In genomic region chr7:100874577-100875355, GRCh38 we compare ENCODE assay signal across 8 cellular contexts. TPM values are rescaled to one million over a fixed set of nuclear protein-coding genes. Genes with fewer than 3 reads are reported as not detected.
A peak's percentile ranks its signal among the peaks of the same experiment; 100 is the strongest.
DNase-seq lines count a peak whose midpoint lies in the region; ATAC-seq, FAIRE-seq and TF ChIP-seq lines count a peak whose summit lies in the region.

Gene SRRT (plus strand): TSS chr7:100875103. CDS start chr7:100875591, 488 bp downstream.

- intact Hi-C loops in OCI-LY7 (cut with micrococcal nuclease; ENCODE audit: unreplicated experiment): no loop called here
- intact Hi-C loops in endothelial cell of umbilical vein (cut with micrococcal nuclease): loop anchor here (1.0 to 2.0 kb wide), 3 partner anchors 7 to 22 kb away; partner anchors contain the start of genes SLC12A9 and TRIP6

- H3K9me3 ChIP-seq in OCI-LY7 (ENCODE audit: low read length): no peaks in the 10 kb centered on the region
- H3K9me3 ChIP-seq in endothelial cell of umbilical vein (replicated peaks; ENCODE audit: control insufficient read depth, insufficient read depth, low read length): no peaks in the 10 kb centered on the region

- peak within 1 kb of the TSS; percentile 93 for H3K9ac ChIP-seq in endothelial cell of umbilical vein (replicated peaks; ENCODE audit: extremely low read depth, insufficient read depth, low read length)

- ATAC-seq in GM21515 (IDR thresholded peaks at IDR 0.05; ENCODE audit: unreplicated experiment): peak; percentile 86

- CTCF ChIA-PET in OCI-LY7 (lab: Charles Lee; ENCODE audit: unreplicated experiment): interaction anchor here (0.6 to 1.1 kb wide), 3 partner anchors 13 to 52 kb away, joined by 3 to 7 read pairs (median 3); partner anchors contain the start of gene UFSP1
- CTCF ChIA-PET in endothelial cell of umbilical vein (lab: Charles Lee): interaction anchor here (0.7 to 2.4 kb wide), 10 partner anchors 9 to 203 kb away, joined by 3 to 14 read pairs (median 4); partner anchors contain the start of genes POP7, SLC12A9 and UFSP1

- peaks cover 37% of the 10 kb centered on the region for H3K36me3 ChIP-seq in OCI-LY7 (ENCODE audit: insufficient read depth, low read length)
- H3K36me3 ChIP-seq in endothelial cell of umbilical vein (ENCODE audit: control insufficient read depth in 2 of 2, extremely low read depth in 1 of 2, insufficient read depth in 2 of 2, low read length in 2 of 2): peaks cover 19 to 20% of the 10 kb centered on the region in 2 experiments

- peak; percentile 91 for TF ChIP-seq POLR2A in endothelial cell of umbilical vein (IDR thresholded peaks at IDR 0.05; ENCODE audit: low read depth, low read length)

- H3K79me2 ChIP-seq in OCI-LY7 (ENCODE audit: insufficient read depth, low read depth, low read length): peaks cover 48% of the 10 kb centered on the region
- peaks cover 51% of the 10 kb centered on the region for H3K79me2 ChIP-seq in endothelial cell of umbilical vein (ENCODE audit: control insufficient read depth, insufficient read depth, low read length)

- POLR2A ChIA-PET in OCI-LY7 (lab: Charles Lee) (interaction anchor here (0.6 to 2.6 kb wide), 9 partner anchors 13 to 983 kb away, joined by 3 to 40 read pairs (median 3); partner anchors contain the start of genes POP7, SLC12A9, TRIM56 and UFSP1), endothelial cell of umbilical vein (lab: Charles Lee) (interaction anchor here (0.6 to 2.5 kb wide), 8 partner anchors 8 to 1530 kb away, joined by 3 to 27 read pairs (median 4); partner anchors contain the start of genes EPHB4, MOSPD3, POP7 and TRIP6)

- no peaks in the 10 kb centered on the region for H3K9me2 ChIP-seq in OCI-LY7 (ENCODE audit: insufficient read depth, low read length)

- H3K4me2 ChIP-seq in OCI-LY7 (ENCODE audit: low read length): peak within 1 kb of the TSS; percentile 91
- peak within 1 kb of the TSS; percentile 97 for H3K4me2 ChIP-seq in endothelial cell of umbilical vein (ENCODE audit: insufficient read depth, low read length)

- peak within 1 kb of the TSS; percentile 67 for H2AFZ ChIP-seq in OCI-LY7 (ENCODE audit: low read length)
- H2AFZ ChIP-seq in endothelial cell of umbilical vein (ENCODE audit: low read depth, low read length): peak within 1 kb of the TSS; percentile 87

- dilution Hi-C loops in endothelial cell of umbilical vein (cut with MboI; ENCODE audit: extremely low pct_ligation_motif_present, low sequenced_read_pairs): no loop called here

- no peaks in the 10 kb centered on the region for H3K27me3 ChIP-seq in endothelial cell of umbilical vein (ENCODE audit: control insufficient read depth in 2 of 2, insufficient read depth in 2 of 2, low read length in 2 of 2)

- H3K9me1 ChIP-seq in endothelial cell of umbilical vein (replicated peaks; ENCODE audit: control insufficient read depth, extremely low read depth, insufficient read depth, low read length): no peaks in the 10 kb centered on the region

- no peak for TF ChIP-seq CTCF in OCI-LY7 (conservative IDR thresholded peaks at IDR 0.05; ENCODE audit: low read length)
- peak in 1 of 2 donors; percentile 31 for TF ChIP-seq CTCF in endothelial cell of umbilical vein (IDR thresholded peaks at IDR 0.05; ENCODE audit: extremely low read depth in 1 of 2, insufficient read depth in 1 of 2, low read depth in 1 of 2, low read length in 2 of 2)

- H3K27ac ChIP-seq in OCI-LY7 (ENCODE audit: low read depth, low read length, poor library complexity, severe bottlenecking) (peak within 1 kb of the TSS; percentile 76), endothelial cell of umbilical vein (ENCODE audit: insufficient read depth, low read depth, low read length) (peak within 1 kb of the TSS; percentile 89)

- H3K4me3 ChIP-seq in OCI-LY7 (ENCODE audit: low read depth, low read length, poor library complexity, severe bottlenecking): peak within 1 kb of the TSS; percentile 78
- H3K4me3 ChIP-seq in endothelial cell of umbilical vein (replicated peaks in 1 of 3; ENCODE audit: insufficient read depth in 1 of 3, low read depth in 1 of 3, low read length in 3 of 3): peak within 1 kb of the TSS; percentile 72 to 84 (median 79)

- TSS peak; percentile 99 for BruUV-seq in OCI-LY7 (replicated peaks; lab: Mats Ljungman, UMichigan)
- BruUV-seq in endothelial cell of umbilical vein (replicated peaks; lab: Mats Ljungman, UMichigan): TSS peak; percentile 97

- DNase-seq in DMS 273 (lab: John Stamatoyannopoulos, UW; ENCODE audit: unreplicated experiment) (peak; percentile 100), HuH-7.5 (ENCODE audit: low spot score) (peak; percentile 97), OCI-LY7 (ENCODE audit: low spot score) (peak; percentile 99), activated T-cell treated with anti-CD3 and anti-CD28 coated beads for 1 hour (ENCODE audit: low read depth) (peak; percentile 98), endothelial cell of umbilical vein (ENCODE audit: low read depth, low spot score) (peak; percentile 97), middle frontal gyrus (ENCODE audit: extremely low spot score, low spot score) (peak; percentile 99)
- peak; percentile 96 to 97 for DNase-seq in stimulated activated CD8-positive, alpha-beta memory T cell treated with anti-CD3 and anti-CD28 coated beads, Interleukin-2, amount 100 ng/mL, for 48 hours (ENCODE audit: low read depth in 2 of 2)

- H4K20me1 ChIP-seq in OCI-LY7 (ENCODE audit: insufficient read depth, low read length): peaks cover 9% of the 10 kb centered on the region
- no peaks in the 10 kb centered on the region for H4K20me1 ChIP-seq in endothelial cell of umbilical vein (replicated peaks; ENCODE audit: control insufficient read depth, extremely low read depth, insufficient read depth, low read length)

- FAIRE-seq in endothelial cell of umbilical vein (lab: Jason Lieb, UNC): peak; percentile 98

- peaks cover 41% of the 10 kb centered on the region for H3K4me1 ChIP-seq in OCI-LY7 (ENCODE audit: insufficient read depth, low read length, poor library complexity, severe bottlenecking)
- peaks cover 19% of the 10 kb centered on the region for H3K4me1 ChIP-seq in endothelial cell of umbilical vein (ENCODE audit: control insufficient read depth, extremely low read depth, insufficient read depth, low read length)

TF ChIP-seq in endothelial cell of umbilical vein, 7 proteins besides CTCF, POLR2A, EP300 and RAD21:
- TF ChIP-seq JUN (IDR thresholded peaks at IDR 0.05; ENCODE audit: borderline replicate concordance, insufficient read depth, insufficient read length, low read depth): no peak
- TF ChIP-seq POLR2AphosphoS5 (IDR thresholded peaks at IDR 0.05; ENCODE audit: insufficient read depth, low read depth, low read length): peak; percentile 96
- no peak for TF ChIP-seq EZH2 (IDR thresholded peaks at IDR 0.05; ENCODE audit: borderline replicate concordance, low read depth, low read length, severe bottlenecking)
- peak; percentile 27 for TF ChIP-seq MAX (IDR thresholded peaks at IDR 0.05; ENCODE audit: insufficient read depth, insufficient read length)

RNA-seq across cellular contexts. Expression of gene SRRT, which starts in this region (rescaled TPM):
- total RNA-seq in OCI-LY7 (2014; rRNA removed; shearing (Covaris generic)): 154 and 174 TPM in 2 replicates
- total RNA-seq in OCI-LY7 (2022): 247 and 264 TPM in 2 replicates
- 199 and 202 TPM in 2 replicates for total RNA-seq in endothelial cell of umbilical vein
- polyA plus RNA-seq in endothelial cell of umbilical vein: 51.9 and 58.6 TPM in 2 replicates
- 56.1 and 57.3 TPM in 2 replicates for polyA plus RNA-seq in endothelial cell of umbilical vein (2011; cell fraction: cytosol; rRNA removed)
- polyA plus RNA-seq in endothelial cell of umbilical vein (2011; cell fraction: nucleus; rRNA removed): 334 and 404 TPM in 2 replicates
- 88.7 and 117 TPM in 2 replicates for polyA plus RNA-seq in endothelial cell of umbilical vein (2012)
- 60.4 and 90.5 TPM in 2 replicates for polyA minus RNA-seq in endothelial cell of umbilical vein
- 52.0 TPM for polyA minus RNA-seq in endothelial cell of umbilical vein (2011; cell fraction: cytosol; rRNA and poly(A)+ RNA removed)
- polyA minus RNA-seq in endothelial cell of umbilical vein (2011; cell fraction: nucleus; rRNA and poly(A)+ RNA removed): 66.1 and 79.9 TPM in 2 replicates

Comparison
In these comparisons a context has a peak if more than half of its experiments do, and no peak if none do; other contexts are left out.
1. Peak in every context shown above with its lines: DNase-seq, ATAC-seq, H3K4me3 ChIP-seq and H3K27ac ChIP-seq.